11 cellular contexts compared by ENCODE assay signal in the genomic region with DNA sequence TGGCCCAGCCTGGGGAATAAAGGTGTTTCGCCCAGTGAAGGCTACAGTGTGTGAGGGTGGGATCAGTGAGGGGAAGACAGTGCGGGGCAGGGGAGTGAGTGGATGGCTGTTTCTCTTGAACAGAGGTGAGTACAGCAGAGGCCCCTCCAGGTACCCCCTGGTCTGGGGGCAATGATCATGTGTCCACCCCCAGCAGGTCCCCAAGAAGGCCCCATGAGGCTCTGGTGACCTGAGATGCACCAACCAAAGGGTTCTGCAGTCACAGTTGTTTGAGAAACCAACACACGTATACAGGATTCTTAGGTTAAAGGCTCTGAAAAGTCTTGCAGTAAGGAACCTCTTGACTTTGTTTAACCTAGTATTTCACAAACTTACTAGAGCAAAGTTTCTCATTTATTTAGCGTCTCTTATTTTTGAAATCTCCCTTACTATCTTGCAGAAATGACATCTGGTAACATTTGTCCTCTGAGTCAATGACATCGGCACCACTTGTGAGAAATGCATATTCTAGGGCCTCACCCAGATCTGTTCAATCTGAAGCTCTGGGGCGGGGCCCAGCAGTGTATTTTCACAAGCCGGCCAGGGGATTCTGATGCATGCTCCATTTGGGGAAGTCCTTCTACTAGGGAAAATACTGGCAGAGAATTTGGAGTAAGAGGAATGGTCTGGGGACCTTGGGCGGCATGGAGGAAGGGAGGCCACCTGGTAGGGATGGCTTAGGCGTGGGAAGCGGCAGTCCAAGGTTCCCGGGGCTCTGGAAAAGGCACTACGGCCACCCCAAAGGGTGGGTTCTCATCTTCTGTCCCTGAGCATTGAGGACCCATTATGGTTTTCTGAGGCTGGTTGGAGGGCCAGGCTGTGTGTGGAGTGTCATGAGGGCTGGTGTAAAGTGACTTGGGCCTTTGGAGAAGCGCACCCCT.
DNase-seq lines count a peak whose midpoint lies in the region; ATAC-seq and TF ChIP-seq lines count a peak whose summit lies in the region.
"Had no signal": no experiment of that assay in that cellular context is flagged by ENCODE, and none has a peak within 500 bp of the region (broad histone marks: within the 10 kb centered on the region; RNA-seq: fewer than 3 reads in every experiment).

No MANE protein-coding gene starts in this region.

- TF ChIP-seq EP300 in gastroesophageal sphincter (IDR thresholded peaks at IDR 0.05): no peak

- H3K9me3 Mint-ChIP-seq in CD4-positive, alpha-beta memory T cell: peaks cover 0 to 1% (median 0%) of the 10 kb centered on the region in 8 donors

- POLR2A ChIA-PET in CD4-positive, alpha-beta memory T cell (lab: Charles Lee; ENCODE audit: partially characterized antibody): no interaction called here

- intact Hi-C loops in CD4-positive, alpha-beta memory T cell (cut with micrococcal nuclease): no loop called here
- intact Hi-C loops in adrenal gland (cut with DNase I): no loop called here

- H3F3A ChIP-seq in SU-DHL-6 (ENCODE audit: insufficient read depth) (no peaks in the 10 kb centered on the region), MM.1S (ENCODE audit: insufficient read depth, low read length) (no peaks in the 10 kb centered on the region)

- H3K36me3 Mint-ChIP-seq in CD4-positive, alpha-beta memory T cell: no peaks in the 10 kb centered on the region

- H2AFZ ChIP-seq in SU-DHL-6 (ENCODE audit: low read depth, low read length, severe bottlenecking) (no peak overlapping the region), MM.1S (ENCODE audit: low read length) (no peak overlapping the region)

- CTCF ChIA-PET in CD4-positive, alpha-beta memory T cell (lab: Charles Lee; ENCODE audit: partially characterized antibody): no interaction called here

- no peak overlapping the region for H3K4me3 ChIP-seq in CD4-positive, alpha-beta memory T cell (ENCODE audit: low read length in 2 of 2)
- H3K4me3 ChIP-seq in SU-DHL-6 (ENCODE audit: insufficient read depth, low read length, poor library complexity, severe bottlenecking): no peak overlapping the region
- H3K4me3 ChIP-seq in gastroesophageal sphincter: peak overlapping the region in 1 of 2 donors; percentile 63
- H3K4me3 ChIP-seq in rectal smooth muscle tissue (ENCODE audit: low read length): no peak overlapping the region
- H3K4me3 ChIP-seq in adrenal gland: no peak overlapping the region
- no peak overlapping the region for H3K4me3 ChIP-seq in MM.1S (ENCODE audit: low read length)

- H3K79me2 ChIP-seq in SU-DHL-6 (ENCODE audit: insufficient read depth, low read length) (no peaks in the 10 kb centered on the region), MM.1S (ENCODE audit: low read length) (no peaks in the 10 kb centered on the region)
- H3K79me2 ChIP-seq: parathyroid adenoma had no signal

- H3K4me1 Mint-ChIP-seq in CD4-positive, alpha-beta memory T cell: peaks cover 2 to 26% (median 14%) of the 10 kb centered on the region in 4 donors

- H3K9ac ChIP-seq in SU-DHL-6 (ENCODE audit: low read length) (peak overlapping the region; percentile 59), rectal smooth muscle tissue (ENCODE audit: low read length) (no peak overlapping the region), MM.1S (ENCODE audit: low read length) (no peak overlapping the region)
- H3K9ac ChIP-seq: parathyroid adenoma had no signal

- H4K20me1 ChIP-seq in SU-DHL-6 (ENCODE audit: low read depth, low read length) (no peaks in the 10 kb centered on the region), MM.1S (ENCODE audit: insufficient read depth, low read length) (no peaks in the 10 kb centered on the region)

- no peak overlapping the region for H3K27ac ChIP-seq in CD4-positive, alpha-beta memory T cell (ENCODE audit: low read depth, low read length)
- H3K27ac ChIP-seq in SU-DHL-6 (ENCODE audit: low read depth, low read length): no peak overlapping the region
- peak overlapping the region; percentile 58 to 100 (median 98) for H3K27ac ChIP-seq in gastroesophageal sphincter
- peak overlapping the region; percentile 86 for H3K27ac ChIP-seq in rectal smooth muscle tissue (ENCODE audit: low read depth, low read length)
- H3K27ac ChIP-seq in adrenal gland: no peak overlapping the region
- H3K27ac ChIP-seq in MM.1S (ENCODE audit: low read length): no peak overlapping the region
- H3K27ac ChIP-seq: parathyroid adenoma had no signal

- no peak for ATAC-seq in gastroesophageal sphincter

- no peaks in the 10 kb centered on the region for H3K9me3 ChIP-seq in CD4-positive, alpha-beta memory T cell (ENCODE audit: control insufficient read depth in 1 of 2, low read length in 2 of 2)
- H3K9me3 ChIP-seq in SU-DHL-6 (ENCODE audit: insufficient read depth, low read length): no peaks in the 10 kb centered on the region
- H3K9me3 ChIP-seq in gastroesophageal sphincter: no peaks in the 10 kb centered on the region
- H3K9me3 ChIP-seq in adrenal gland (replicated peaks in 1 of 3): no peaks in the 10 kb centered on the region
- no peaks in the 10 kb centered on the region for H3K9me3 ChIP-seq in MM.1S (replicated peaks; ENCODE audit: insufficient read depth, low read length)

- H3K36me3 ChIP-seq in CD4-positive, alpha-beta memory T cell (ENCODE audit: insufficient read depth, low read length): no peaks in the 10 kb centered on the region
- no peaks in the 10 kb centered on the region for H3K36me3 ChIP-seq in SU-DHL-6 (ENCODE audit: low read length)
- no peaks in the 10 kb centered on the region for H3K36me3 ChIP-seq in gastroesophageal sphincter
- no peaks in the 10 kb centered on the region for H3K36me3 ChIP-seq in rectal smooth muscle tissue (ENCODE audit: control insufficient read depth, insufficient read depth, low read length)
- no peaks in the 10 kb centered on the region for H3K36me3 ChIP-seq in adrenal gland (replicated peaks in 1 of 2)
- no peaks in the 10 kb centered on the region for H3K36me3 ChIP-seq in MM.1S (replicated peaks; ENCODE audit: insufficient read depth, low read length)

- WGBS in gastroesophageal sphincter (ENCODE audit: low coverage in 1 of 2), 2 donors: 87 to 93% methylated on average over 4 to 8 of the region's 13 CpGs
- WGBS in adrenal gland, 4 donors: 86 to 94% (median 89%) methylated on average over 8 to 13 of the region's 13 CpGs

- TF ChIP-seq POLR2A in gastroesophageal sphincter (IDR thresholded peaks at IDR 0.05) (no peak), adrenal gland (IDR thresholded peaks at IDR 0.05) (no peak)

- H3K27ac Mint-ChIP-seq in CD4-positive, alpha-beta memory T cell: peak overlapping the region in 5 of 7 donors; percentile 34 to 64 (median 48)

- H3K27me3 ChIP-seq in CD4-positive, alpha-beta memory T cell (ENCODE audit: insufficient read depth, low read length): no peaks in the 10 kb centered on the region
- H3K27me3 ChIP-seq in SU-DHL-6 (ENCODE audit: low read length) (no peaks in the 10 kb centered on the region), gastroesophageal sphincter (no peaks in the 10 kb centered on the region), rectal smooth muscle tissue (ENCODE audit: control insufficient read depth, insufficient read depth, low read length) (no peaks in the 10 kb centered on the region), adrenal gland (peaks cover 5% of the 10 kb centered on the region), MM.1S (replicated peaks; ENCODE audit: insufficient read depth, low read length) (peaks cover 9% of the 10 kb centered on the region)

- no peaks in the 10 kb centered on the region for H3K9me2 ChIP-seq in SU-DHL-6 (replicated peaks; ENCODE audit: insufficient read depth, low read length)
- H3K9me2 ChIP-seq in MM.1S (replicated peaks; ENCODE audit: insufficient read depth, low read length): no peaks in the 10 kb centered on the region

- H3K4me3 Mint-ChIP-seq in CD4-positive, alpha-beta memory T cell: peak overlapping the region; percentile 12 to 88 (median 80)

- H3K27me3 Mint-ChIP-seq in CD4-positive, alpha-beta memory T cell: peaks cover 0 to 2% of the 10 kb centered on the region in 2 donors

- TF ChIP-seq CTCF in SU-DHL-6 (IDR thresholded peaks at IDR 0.05; ENCODE audit: insufficient read depth, low read length, poor library complexity, severe bottlenecking) (no peak), gastroesophageal sphincter (IDR thresholded peaks at IDR 0.05) (no peak), adrenal gland (IDR thresholded peaks at IDR 0.05) (no peak), MM.1S (IDR thresholded peaks at IDR 0.05; ENCODE audit: low read length) (no peak)

- peaks cover 13% of the 10 kb centered on the region for H3K4me1 ChIP-seq in CD4-positive, alpha-beta memory T cell (ENCODE audit: insufficient read depth, low read length)
- peaks cover 0 to 74% (median 45%) of the 10 kb centered on the region in 3 donors for H3K4me1 ChIP-seq in gastroesophageal sphincter
- peaks cover 28% of the 10 kb centered on the region for H3K4me1 ChIP-seq in rectal smooth muscle tissue (ENCODE audit: control insufficient read depth, insufficient read depth, low read length)
- peaks cover 10 to 21% of the 10 kb centered on the region in 2 donors for H3K4me1 ChIP-seq in adrenal gland (replicated peaks in 1 of 2)
- no peaks in the 10 kb centered on the region for H3K4me1 ChIP-seq in MM.1S (ENCODE audit: low read length)

- H3K4me2 ChIP-seq in SU-DHL-6 (ENCODE audit: low read depth, low read length, poor library complexity, severe bottlenecking) (peak overlapping the region; percentile 51), MM.1S (ENCODE audit: low read depth, low read length) (no peak overlapping the region)

- DNase-seq in CD4-positive, alpha-beta memory T cell: no peak
- DNase-seq in adrenal gland (no peak), DMS79 (lab: John Stamatoyannopoulos, UW) (no peak), HT-29 (ENCODE audit: low spot score) (no peak), MM.1S (no peak)
- DNase-seq: effector CD8-positive, alpha-beta T cell; NCI-H524 treated with DMSO at 0.1 percent for 48 hours had no signal

Comparison
In these comparisons a context has a peak if more than half of its experiments do, and no peak if none do; other contexts are left out.
1. H3K27ac ChIP-seq: peak in gastroesophageal sphincter (4 of 4) and rectal smooth muscle tissue (single experiment); none in CD4-positive, alpha-beta memory T cell (single experiment), SU-DHL-6 (single experiment), adrenal gland (0 of 5) and MM.1S (single experiment).